Comparison of ENCODE assay signal across 1 cellular context in the genomic region with DNA sequence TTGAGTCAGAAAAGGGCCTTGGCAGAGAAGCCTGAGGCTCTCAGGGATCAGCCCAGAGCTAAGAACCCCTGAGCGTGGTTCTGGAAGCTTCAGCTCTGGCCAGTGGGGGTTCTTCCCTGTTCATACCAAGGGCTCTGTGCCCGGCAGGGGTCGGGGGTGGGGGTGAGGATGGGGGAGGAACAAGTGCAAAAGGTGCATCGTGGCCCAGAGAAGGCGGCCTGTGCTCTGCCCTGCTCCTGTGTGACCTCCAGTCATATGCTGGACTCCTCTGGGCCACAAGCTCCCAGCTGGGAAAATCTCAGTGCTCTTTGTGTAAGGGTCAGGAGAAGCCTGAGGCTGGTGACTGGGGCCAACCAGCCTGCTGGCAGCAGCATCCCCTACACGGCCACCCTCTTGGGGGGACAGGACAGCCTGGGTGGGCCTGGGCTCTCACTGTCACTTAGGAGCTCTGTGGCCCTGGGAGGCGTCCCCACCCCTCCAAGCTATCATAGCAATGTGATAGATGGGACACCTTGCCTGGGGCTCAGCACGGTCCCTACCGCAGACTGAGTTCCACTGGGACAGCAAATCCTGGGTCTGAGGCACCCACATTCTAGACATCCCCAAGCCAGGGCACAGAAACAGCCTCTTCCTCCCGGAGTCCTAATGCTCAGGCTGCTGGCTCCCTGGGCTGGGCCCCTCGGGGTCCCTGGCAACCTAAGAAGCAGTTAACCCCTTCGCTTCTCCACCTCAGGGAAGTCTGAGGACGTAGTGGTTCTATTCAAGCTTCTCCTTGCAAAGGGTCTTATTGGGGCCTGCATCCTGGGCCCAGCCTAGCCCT.
TF ChIP-seq lines count a peak whose summit lies in the region.

No MANE protein-coding gene starts in this region.

TF ChIP-seq in HCT116, 20 proteins besides CTCF, POLR2A, EP300 and RAD21:
- TF ChIP-seq REST (IDR thresholded peaks at IDR 0.05; ENCODE audit: low read depth) (no peak), EZH2phosphoT487 (IDR thresholded peaks at IDR 0.05; ENCODE audit: borderline replicate concordance) (no peak), EGR1 (IDR thresholded peaks at IDR 0.05; ENCODE audit: low read depth) (no peak), FOSL1 (IDR thresholded peaks at IDR 0.05; ENCODE audit: low read depth) (no peak), EZH2 (IDR thresholded peaks at IDR 0.05) (no peak), SIN3A (IDR thresholded peaks at IDR 0.05; ENCODE audit: low read depth) (no peak), SP1 (IDR thresholded peaks at IDR 0.05; ENCODE audit: low read depth) (no peak), ZBTB33 (IDR thresholded peaks at IDR 0.05; ENCODE audit: extremely low read depth, insufficient replicate concordance, low read length) (no peak), JUND (IDR thresholded peaks at IDR 0.05) (no peak), CBX3 (IDR thresholded peaks at IDR 0.05; ENCODE audit: low read depth) (no peak), ELF1 (IDR thresholded peaks at IDR 0.05; ENCODE audit: borderline replicate concordance, low read depth) (no peak), SRF (IDR thresholded peaks at IDR 0.05; ENCODE audit: low read depth) (no peak), ATF3 (IDR thresholded peaks at IDR 0.05) (no peak), ZFX (IDR thresholded peaks at IDR 0.05) (no peak), TCF7L2 (IDR thresholded peaks at IDR 0.05; ENCODE audit: borderline replicate concordance, extremely low read depth, insufficient read depth, insufficient read length) (no peak), ZNF274 (IDR thresholded peaks at IDR 0.05; ENCODE audit: low read depth, low read length) (no peak), POLR2AphosphoS5 (IDR thresholded peaks at IDR 0.05; ENCODE audit: low read depth, low read length) (no peak), CEBPB (IDR thresholded peaks at IDR 0.05; ENCODE audit: low read depth) (no peak), YY1 (IDR thresholded peaks at IDR 0.05; ENCODE audit: extremely low read depth, insufficient replicate concordance, low read depth, low read length) (no peak)
